In genomic region chr1:77970192-77970591, GRCh38 we compare ENCODE assay signal across 16 cellular contexts. TPM values are rescaled to one million over a fixed set of nuclear protein-coding genes. Genes with fewer than 3 reads are reported as not detected.
A peak's percentile ranks its signal among the peaks of the same experiment; 100 is the strongest.
DNase-seq lines count a peak whose midpoint lies in the region; ATAC-seq and TF ChIP-seq lines count a peak whose summit lies in the region.
"Had no signal": no experiment of that assay in that cellular context is flagged by ENCODE, and none has a peak within 500 bp of the region (broad histone marks: within the 10 kb centered on the region; RNA-seq: fewer than 3 reads in every experiment).

No MANE protein-coding gene starts in this region.

- H3K23ac ChIP-seq in mesenchymal stem cell (ENCODE audit: low read length in 2 of 2) = no peak overlapping the region

- H4K20me1 ChIP-seq in DND-41 (ENCODE audit: insufficient read depth, low read length) = peaks cover 72% of the 10 kb centered on the region
- H4K20me1 ChIP-seq in Loucy (ENCODE audit: insufficient read depth, low read length, poor library complexity, severe bottlenecking) = peaks cover 96% of the 10 kb centered on the region

- no peak overlapping the region for H2BK15ac ChIP-seq in mesenchymal stem cell (ENCODE audit: low read depth, poor library complexity, severe bottlenecking)

- H3K27ac ChIP-seq in DND-41 (ENCODE audit: low read length) (no peak overlapping the region), mesenchymal stem cell (ENCODE audit: low read length, poor library complexity, severe bottlenecking) (no peak overlapping the region)
- H3K27ac ChIP-seq: 22Rv1, SK-N-MC had no signal

- no peaks in the 10 kb centered on the region for H3K9me2 ChIP-seq in Loucy (replicated peaks; ENCODE audit: low read depth, low read length)

- H2BK12ac ChIP-seq in mesenchymal stem cell (ENCODE audit: low read length in 2 of 2) = no peak overlapping the region

- no peak overlapping the region for H3K9ac ChIP-seq in DND-41 (ENCODE audit: low read depth, low read length)
- no peak overlapping the region for H3K9ac ChIP-seq in Loucy (ENCODE audit: low read depth, low read length, poor library complexity, severe bottlenecking)
- H3K9ac ChIP-seq in mesenchymal stem cell (ENCODE audit: low read length) = peak overlapping the region; percentile 32

- no peaks in the 10 kb centered on the region for H3F3A ChIP-seq in Loucy (ENCODE audit: low read depth)

- no peak overlapping the region for H3K18ac ChIP-seq in mesenchymal stem cell (ENCODE audit: low read depth in 1 of 2, low read length in 2 of 2)

- H3K9me3 ChIP-seq in DND-41 (ENCODE audit: insufficient read depth, low read length, severe bottlenecking) = no peaks in the 10 kb centered on the region
- no peaks in the 10 kb centered on the region for H3K9me3 ChIP-seq in Loucy (ENCODE audit: insufficient read depth, low read depth, low read length)
- H3K9me3 ChIP-seq in mesenchymal stem cell (ENCODE audit: control insufficient read depth, low read length) = no peaks in the 10 kb centered on the region

- no peak overlapping the region for H4K8ac ChIP-seq in mesenchymal stem cell (ENCODE audit: low read length)

- ATAC-seq in DND-41 (ENCODE audit: insufficient read depth, low read depth) (no peak), GM19397 (IDR thresholded peaks at IDR 0.05; ENCODE audit: unreplicated experiment) (no peak), HG03159 (IDR thresholded peaks at IDR 0.05; ENCODE audit: unreplicated experiment) (no peak)

- 100% methylated on average over 1 of the region's 1 CpG for WGBS in mesenchymal stem cell

- H3K79me1 ChIP-seq in mesenchymal stem cell (replicated peaks; ENCODE audit: low read length, poor library complexity, severe bottlenecking) = peaks cover 2% of the 10 kb centered on the region

- H2AK5ac ChIP-seq in mesenchymal stem cell (ENCODE audit: low read length, severe bottlenecking) = no peak overlapping the region

- no peak overlapping the region for H3K14ac ChIP-seq in mesenchymal stem cell (ENCODE audit: low read length in 2 of 2)

- DNase-seq in DMS53 (lab: John Stamatoyannopoulos, UW) (peak; percentile 17), DMS53 treated with DMSO at 0.1 percent for 48 hours (lab: John Stamatoyannopoulos, UW; ENCODE audit: unreplicated experiment) (no peak), DND-41 (no peak), mesenchymal stem cell (no peak), HPDE6-E6E7 (ENCODE audit: extremely low spot score) (no peak)
- DNase-seq: Kasumi-1, NCI-H1105 treated with DMSO at 0.1 percent for 48 hours, NCI-H187, NCI-H226, NCI-H524 treated with DMSO at 0.1 percent for 48 hours, Right ventricle myocardium superior had no signal

- H2BK5ac ChIP-seq in mesenchymal stem cell (ENCODE audit: low read depth, low read length, poor library complexity, severe bottlenecking) = no peak overlapping the region

- H3K79me2 ChIP-seq in DND-41 (ENCODE audit: insufficient read depth, low read length) = peaks cover 98% of the 10 kb centered on the region
- H3K79me2 ChIP-seq in Loucy (ENCODE audit: insufficient read depth, low read length) = peaks cover 95% of the 10 kb centered on the region

- H2BK120ac ChIP-seq in mesenchymal stem cell (ENCODE audit: low read depth, low read length) = no peak overlapping the region

- H4K91ac ChIP-seq in mesenchymal stem cell (ENCODE audit: low read length) = no peak overlapping the region

- TF ChIP-seq CTCF in DND-41 (IDR thresholded peaks at IDR 0.05; ENCODE audit: borderline replicate concordance, extremely low read depth, low read length, poor library complexity, severe bottlenecking) (no peak), Loucy (conservative IDR thresholded peaks at IDR 0.05; ENCODE audit: low read length) (no peak)

- peaks cover 23% of the 10 kb centered on the region for H3K4me1 ChIP-seq in DND-41 (ENCODE audit: insufficient read depth, low read length)
- H3K4me1 ChIP-seq in Loucy (ENCODE audit: insufficient read depth, low read length, poor library complexity, severe bottlenecking) = peaks cover 43% of the 10 kb centered on the region
- H3K4me1 ChIP-seq in mesenchymal stem cell (ENCODE audit: control insufficient read depth, insufficient read depth, low read depth, low read length) = peaks cover 3% of the 10 kb centered on the region

- peak overlapping the region; percentile 23; the same call in 1 of the 2 replicates for H3K4me2 ChIP-seq in DND-41 (ENCODE audit: insufficient read depth, low read length)
- H3K4me2 ChIP-seq in Loucy (ENCODE audit: low read depth, low read length, poor library complexity, severe bottlenecking) = peak overlapping the region; percentile 98
- no peak overlapping the region for H3K4me2 ChIP-seq in mesenchymal stem cell (ENCODE audit: low read length, poor library complexity, severe bottlenecking)

- H3K4me3 ChIP-seq in DND-41 (ENCODE audit: low read depth in 1 of 2, low read length in 2 of 2) (no peak overlapping the region), Loucy (ENCODE audit: low read length, poor library complexity, severe bottlenecking) (peak overlapping the region; percentile 43), mesenchymal stem cell (ENCODE audit: insufficient read depth in 1 of 2, low read depth in 1 of 2, low read length in 2 of 2) (no peak overlapping the region)
- H3K4me3 ChIP-seq: SK-N-MC had no signal

- H3K27me3 ChIP-seq in DND-41 (ENCODE audit: insufficient read depth, low read length, poor library complexity) (no peaks in the 10 kb centered on the region), Loucy (ENCODE audit: insufficient read depth, low read length, poor library complexity, severe bottlenecking) (no peaks in the 10 kb centered on the region), mesenchymal stem cell (ENCODE audit: control insufficient read depth in 1 of 2, insufficient read depth in 1 of 2, low read length in 2 of 2) (no peaks in the 10 kb centered on the region)

- H3K36me3 ChIP-seq in DND-41 (ENCODE audit: insufficient read depth, low read length) = peaks cover 87% of the 10 kb centered on the region
- peaks cover 63% of the 10 kb centered on the region for H3K36me3 ChIP-seq in Loucy (ENCODE audit: insufficient read depth, low read length)
- H3K36me3 ChIP-seq in mesenchymal stem cell (ENCODE audit: control insufficient read depth in 1 of 2, insufficient read depth in 2 of 2, low read depth in 1 of 2, low read length in 2 of 2) = peaks cover 6 to 78% of the 10 kb centered on the region in 2 experiments

- H3K4ac ChIP-seq in mesenchymal stem cell (ENCODE audit: low read depth in 1 of 2, low read length in 2 of 2) = no peak overlapping the region

- H2AFZ ChIP-seq in DND-41 (ENCODE audit: low read depth, low read length) (no peak overlapping the region), Loucy (ENCODE audit: low read length) (no peak overlapping the region), mesenchymal stem cell (ENCODE audit: low read depth, low read length) (no peak overlapping the region)

RNA-seq across cellular contexts. Expression of gene FUBP1, which starts 8.7 kb away (rescaled TPM):
- polyA plus RNA-seq in mesenchymal stem cell (2013, experiment 1 of 2) = 77.5 TPM
- polyA plus RNA-seq in mesenchymal stem cell (2013, experiment 2 of 2) = 71.5 TPM

RNA-seq across cellular contexts. Expression of gene DNAJB4, which starts 34.5 kb away (rescaled TPM):
- 15.9 TPM for polyA plus RNA-seq in mesenchymal stem cell (2013, experiment 1 of 2)
- 16.1 TPM for polyA plus RNA-seq in mesenchymal stem cell (2013, experiment 2 of 2)
